In the genomic region with DNA sequence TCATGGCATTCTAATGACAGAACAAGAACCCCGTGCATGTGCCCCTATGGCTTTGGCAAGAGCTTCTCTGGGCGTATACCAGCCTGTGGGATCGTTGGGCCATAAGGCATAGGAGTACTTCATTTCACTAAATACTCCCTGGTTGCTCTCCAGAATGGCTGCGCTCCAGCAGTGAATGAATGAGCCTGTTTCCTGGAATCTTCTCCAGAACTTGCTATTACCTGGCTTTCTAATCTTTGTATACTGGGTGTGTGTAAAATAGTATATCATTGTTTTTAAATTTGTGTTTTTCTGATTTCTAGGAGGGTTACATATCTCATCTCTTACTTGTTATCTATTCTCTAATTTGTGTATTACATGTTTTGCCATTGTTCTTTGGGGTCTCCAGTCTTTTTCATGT, we compare ENCODE assay signal across 1 cellular context.
TF ChIP-seq lines count a peak whose summit lies in the region.

No MANE protein-coding gene starts in this region.

TF ChIP-seq in IMR-90, 13 proteins besides CTCF, POLR2A, EP300 and RAD21 (continued from another document):
- TF ChIP-seq CEBPB (IDR thresholded peaks at IDR 0.05; ENCODE audit: low read depth, low read length) (no peak), SMC3 (IDR thresholded peaks at IDR 0.05; ENCODE audit: low read depth, low read length) (no peak)
- TF ChIP-seq, protein P1, sequence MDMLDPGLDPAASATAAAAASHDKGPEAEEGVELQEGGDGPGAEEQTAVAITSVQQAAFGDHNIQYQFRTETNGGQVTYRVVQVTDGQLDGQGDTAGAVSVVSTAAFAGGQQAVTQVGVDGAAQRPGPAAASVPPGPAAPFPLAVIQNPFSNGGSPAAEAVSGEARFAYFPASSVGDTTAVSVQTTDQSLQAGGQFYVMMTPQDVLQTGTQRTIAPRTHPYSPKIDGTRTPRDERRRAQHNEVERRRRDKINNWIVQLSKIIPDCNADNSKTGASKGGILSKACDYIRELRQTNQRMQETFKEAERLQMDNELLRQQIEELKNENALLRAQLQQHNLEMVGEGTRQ (IDR thresholded peaks at IDR 0.05; ENCODE audit: low read depth, low read length), result no peak
TF ChIP-seq in IMR-90: peak in this region for 0.
